ENCODE assay signal across 1 cellular context in the genomic region with DNA sequence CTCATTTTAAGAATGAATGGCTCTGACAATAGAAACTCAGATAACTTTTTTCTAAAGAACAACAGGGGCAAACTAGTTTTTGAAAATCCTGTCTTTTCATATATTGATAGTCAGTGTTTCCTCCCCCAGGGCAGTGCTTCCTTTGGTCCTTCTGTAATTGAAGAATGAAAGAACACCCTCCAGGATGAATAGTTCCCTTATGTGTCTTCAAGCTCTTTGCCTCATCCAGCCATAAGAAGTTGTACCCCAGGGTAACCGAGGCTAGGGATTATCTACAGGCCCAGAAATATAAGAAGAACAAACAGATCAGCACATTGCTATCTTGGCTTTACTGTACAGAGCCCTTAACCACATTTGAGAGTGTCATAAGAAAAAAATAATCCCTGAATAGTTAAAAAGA.
TF ChIP-seq lines count a peak whose summit lies in the region.

No MANE protein-coding gene starts in this region.

TF ChIP-seq in GM23338, 12 proteins besides CTCF, POLR2A, EP300 and RAD21 (continued from another document):
- TF ChIP-seq, protein P1, sequence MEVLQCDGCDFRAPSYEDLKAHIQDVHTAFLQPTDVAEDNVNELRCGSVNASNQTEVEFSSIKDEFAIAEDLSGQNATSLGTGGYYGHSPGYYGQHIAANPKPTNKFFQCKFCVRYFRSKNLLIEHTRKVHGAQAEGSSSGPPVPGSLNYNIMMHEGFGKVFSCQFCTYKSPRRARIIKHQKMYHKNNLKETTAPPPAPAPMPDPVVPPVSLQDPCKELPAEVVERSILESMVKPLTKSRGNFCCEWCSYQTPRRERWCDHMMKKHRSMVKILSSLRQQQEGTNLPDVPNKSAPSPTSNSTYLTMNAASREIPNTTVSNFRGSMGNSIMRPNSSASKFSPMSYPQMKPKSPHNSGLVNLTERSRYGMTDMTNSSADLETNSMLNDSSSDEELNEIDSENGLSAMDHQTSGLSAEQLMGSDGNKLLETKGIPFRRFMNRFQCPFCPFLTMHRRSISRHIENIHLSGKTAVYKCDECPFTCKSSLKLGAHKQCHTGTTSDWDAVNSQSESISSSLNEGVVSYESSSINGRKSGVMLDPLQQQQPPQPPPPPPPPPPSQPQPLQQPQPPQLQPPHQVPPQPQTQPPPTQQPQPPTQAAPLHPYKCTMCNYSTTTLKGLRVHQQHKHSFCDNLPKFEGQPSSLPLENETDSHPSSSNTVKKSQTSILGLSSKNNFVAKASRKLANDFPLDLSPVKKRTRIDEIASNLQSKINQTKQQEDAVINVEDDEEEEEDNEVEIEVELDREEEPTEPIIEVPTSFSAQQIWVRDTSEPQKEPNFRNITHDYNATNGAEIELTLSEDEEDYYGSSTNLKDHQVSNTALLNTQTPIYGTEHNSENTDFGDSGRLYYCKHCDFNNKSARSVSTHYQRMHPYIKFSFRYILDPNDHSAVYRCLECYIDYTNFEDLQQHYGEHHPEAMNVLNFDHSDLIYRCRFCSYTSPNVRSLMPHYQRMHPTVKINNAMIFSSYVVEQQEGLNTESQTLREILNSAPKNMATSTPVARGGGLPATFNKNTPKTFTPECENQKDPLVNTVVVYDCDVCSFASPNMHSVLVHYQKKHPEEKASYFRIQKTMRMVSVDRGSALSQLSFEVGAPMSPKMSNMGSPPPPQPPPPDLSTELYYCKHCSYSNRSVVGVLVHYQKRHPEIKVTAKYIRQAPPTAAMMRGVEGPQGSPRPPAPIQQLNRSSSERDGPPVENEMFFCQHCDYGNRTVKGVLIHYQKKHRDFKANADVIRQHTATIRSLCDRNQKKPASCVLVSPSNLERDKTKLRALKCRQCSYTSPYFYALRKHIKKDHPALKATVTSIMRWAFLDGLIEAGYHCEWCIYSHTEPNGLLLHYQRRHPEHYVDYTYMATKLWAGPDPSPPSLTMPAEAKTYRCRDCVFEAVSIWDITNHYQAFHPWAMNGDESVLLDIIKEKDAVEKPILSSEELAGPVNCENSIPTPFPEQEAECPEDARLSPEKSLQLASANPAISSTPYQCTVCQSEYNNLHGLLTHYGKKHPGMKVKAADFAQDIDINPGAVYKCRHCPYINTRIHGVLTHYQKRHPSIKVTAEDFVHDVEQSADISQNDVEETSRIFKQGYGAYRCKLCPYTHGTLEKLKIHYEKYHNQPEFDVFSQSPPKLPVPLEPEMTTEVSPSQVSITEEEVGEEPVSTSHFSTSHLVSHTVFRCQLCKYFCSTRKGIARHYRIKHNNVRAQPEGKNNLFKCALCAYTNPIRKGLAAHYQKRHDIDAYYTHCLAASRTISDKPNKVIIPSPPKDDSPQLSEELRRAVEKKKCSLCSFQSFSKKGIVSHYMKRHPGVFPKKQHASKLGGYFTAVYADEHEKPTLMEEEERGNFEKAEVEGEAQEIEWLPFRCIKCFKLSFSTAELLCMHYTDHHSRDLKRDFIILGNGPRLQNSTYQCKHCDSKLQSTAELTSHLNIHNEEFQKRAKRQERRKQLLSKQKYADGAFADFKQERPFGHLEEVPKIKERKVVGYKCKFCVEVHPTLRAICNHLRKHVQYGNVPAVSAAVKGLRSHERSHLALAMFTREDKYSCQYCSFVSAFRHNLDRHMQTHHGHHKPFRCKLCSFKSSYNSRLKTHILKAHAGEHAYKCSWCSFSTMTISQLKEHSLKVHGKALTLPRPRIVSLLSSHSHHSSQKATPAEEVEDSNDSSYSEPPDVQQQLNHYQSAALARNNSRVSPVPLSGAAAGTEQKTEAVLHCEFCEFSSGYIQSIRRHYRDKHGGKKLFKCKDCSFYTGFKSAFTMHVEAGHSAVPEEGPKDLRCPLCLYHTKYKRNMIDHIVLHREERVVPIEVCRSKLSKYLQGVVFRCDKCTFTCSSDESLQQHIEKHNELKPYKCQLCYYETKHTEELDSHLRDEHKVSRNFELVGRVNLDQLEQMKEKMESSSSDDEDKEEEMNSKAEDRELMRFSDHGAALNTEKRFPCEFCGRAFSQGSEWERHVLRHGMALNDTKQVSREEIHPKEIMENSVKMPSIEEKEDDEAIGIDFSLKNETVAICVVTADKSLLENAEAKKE (CRISPR knock-in tag; IDR thresholded peaks at IDR 0.05): no peak
- TF ChIP-seq, protein P2, sequence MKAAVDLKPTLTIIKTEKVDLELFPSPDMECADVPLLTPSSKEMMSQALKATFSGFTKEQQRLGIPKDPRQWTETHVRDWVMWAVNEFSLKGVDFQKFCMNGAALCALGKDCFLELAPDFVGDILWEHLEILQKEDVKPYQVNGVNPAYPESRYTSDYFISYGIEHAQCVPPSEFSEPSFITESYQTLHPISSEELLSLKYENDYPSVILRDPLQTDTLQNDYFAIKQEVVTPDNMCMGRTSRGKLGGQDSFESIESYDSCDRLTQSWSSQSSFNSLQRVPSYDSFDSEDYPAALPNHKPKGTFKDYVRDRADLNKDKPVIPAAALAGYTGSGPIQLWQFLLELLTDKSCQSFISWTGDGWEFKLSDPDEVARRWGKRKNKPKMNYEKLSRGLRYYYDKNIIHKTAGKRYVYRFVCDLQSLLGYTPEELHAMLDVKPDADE (IDR thresholded peaks at IDR 0.05): no peak
- TF ChIP-seq EZH2phosphoT487 (IDR thresholded peaks at IDR 0.05; ENCODE audit: unreplicated experiment): no peak
- TF ChIP-seq REST (IDR thresholded peaks at IDR 0.05; ENCODE audit: unreplicated experiment): no peak
- TF ChIP-seq JUNB (IDR thresholded peaks at IDR 0.05; ENCODE audit: unreplicated experiment): no peak
- no peak for TF ChIP-seq ZNF331 (CRISPR knock-in tag; IDR thresholded peaks at IDR 0.05; ENCODE audit: low read depth)
- no peak for TF ChIP-seq EZH2 (IDR thresholded peaks at IDR 0.05; ENCODE audit: low read depth, unreplicated experiment)
- TF ChIP-seq STAT1 (IDR thresholded peaks at IDR 0.05; ENCODE audit: unreplicated experiment): no peak
